In the genomic region with DNA sequence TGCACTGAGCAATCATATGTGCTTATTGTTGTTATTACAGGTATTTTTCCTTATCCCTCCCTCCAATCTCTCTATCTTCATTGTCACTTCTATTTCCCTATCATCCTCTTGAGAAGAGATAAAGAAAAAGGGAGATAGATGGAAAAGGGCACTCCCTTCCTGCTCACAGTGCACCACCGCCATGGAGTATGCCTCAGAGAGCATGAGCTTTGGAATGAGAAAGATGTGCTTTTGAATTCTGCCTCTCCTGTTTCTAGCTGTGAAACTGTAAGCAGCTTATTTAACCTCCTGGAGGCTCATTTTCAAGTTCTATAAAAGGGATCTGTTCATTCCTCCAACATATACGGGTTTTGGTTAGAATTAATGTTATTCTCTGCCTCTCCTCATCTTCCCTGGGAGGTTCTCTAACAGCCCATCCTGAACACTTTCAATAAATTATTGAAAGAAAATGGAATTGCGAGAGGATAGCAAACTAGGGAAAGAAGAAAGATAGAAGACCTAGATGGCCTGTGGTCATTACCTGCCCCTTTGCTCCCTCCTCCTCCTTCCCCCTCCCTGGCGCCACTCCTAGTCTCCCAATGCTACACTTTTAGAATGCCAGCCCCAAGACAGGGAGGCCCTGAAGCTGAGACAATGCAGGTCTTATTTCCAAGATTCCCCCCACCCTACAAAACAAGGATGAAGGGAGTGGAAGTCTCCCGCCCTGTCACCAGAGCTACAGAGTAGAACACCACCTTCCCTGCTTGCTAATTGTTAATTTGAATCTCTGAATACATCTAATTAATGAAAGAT, we compare ENCODE assay signal across 23 cellular contexts. TPM values are rescaled to one million over a fixed set of nuclear protein-coding genes. Genes with fewer than 3 reads are reported as not detected.
A peak's percentile ranks its signal among the peaks of the same experiment; 100 is the strongest.
DNase-seq lines count a peak whose midpoint lies in the region; ATAC-seq and TF ChIP-seq lines count a peak whose summit lies in the region.
"Had no signal": no experiment of that assay in that cellular context is flagged by ENCODE, and none has a peak within 500 bp of the region (broad histone marks: within the 10 kb centered on the region; RNA-seq: fewer than 3 reads in every experiment).

No MANE protein-coding gene starts in this region.

- H3K27ac ChIP-seq in HUES64 (ENCODE audit: low read depth, low read length) (peak overlapping the region; percentile 71), brain microvascular endothelial cell (no peak overlapping the region)
- H3K27ac ChIP-seq: BLaER1 treated with 17β-estradiol and CSF1 and Interleukin-3, amounts not matched to agents 10 nM and 100 nM; lower lobe of right lung; neutrophil; PC-9; prostate gland; upper lobe of right lung had no signal

- no peaks in the 10 kb centered on the region for H3K9me3 ChIP-seq in HUES64 (ENCODE audit: insufficient read depth, low read depth, low read length)
- H3K9me3 ChIP-seq: BLaER1 treated with 17β-estradiol and CSF1 and Interleukin-3, amounts not matched to agents 10 nM and 100 nM; lower lobe of right lung; neutrophil; prostate gland; upper lobe of right lung had no signal

- DNase-seq in cerebellar cortex (ENCODE audit: low spot score) = peak; percentile 54
- DNase-seq in iPS-NIHi11 (ENCODE audit: low spot score) = peak; percentile 18
- no peak for DNase-seq in osteocyte (ENCODE audit: extremely low spot score, unreplicated experiment)
- no peak for DNase-seq in brain microvascular endothelial cell
- DNase-seq in DMS 273 treated with DMSO at 0.1 percent for 48 hours (lab: John Stamatoyannopoulos, UW) = no peak
- DNase-seq: activated naive CD4-positive, alpha-beta T cell treated with anti-CD3 and anti-CD28 coated beads, Interleukin-2, amount 50 U/mL, for 16 hours; HCEC 1CT; Karpas-422; lower lobe of right lung; NCI-H1417 treated with DMSO at 0.1 percent for 48 hours; NCI-H2029 treated with DMSO at 0.1 percent for 48 hours; NCI-H524 treated with DMSO at 0.1 percent for 48 hours; PC-9; SHP77; stimulated activated CD4-positive, alpha-beta T cell treated with anti-CD3 and anti-CD28 coated beads, Interleukin-4, amount 100 ng/mL, for 1 hour; upper lobe of right lung had no signal

- TF ChIP-seq CTCF in osteocyte (IDR thresholded peaks at IDR 0.05) (no peak), brain microvascular endothelial cell (IDR thresholded peaks at IDR 0.05; ENCODE audit: low read depth, low read length, missing control alignments) (no peak)

- no peaks in the 10 kb centered on the region for H3K27me3 Mint-ChIP-seq in osteocyte (ENCODE audit: unreplicated experiment)

- peak overlapping the region; percentile 22; the same call in 1 of the 2 replicates for H3K9ac ChIP-seq in HUES64 (ENCODE audit: low read depth, low read length)
- H3K9ac ChIP-seq: BLaER1 treated with 17β-estradiol and CSF1 and Interleukin-3, amounts not matched to agents 10 nM and 100 nM had no signal

- H3K4me1 ChIP-seq in HUES64 (ENCODE audit: insufficient read depth, low read length) = peaks cover 71% of the 10 kb centered on the region
- H3K4me1 ChIP-seq: lower lobe of right lung, prostate gland, upper lobe of right lung had no signal

- H3K9me3 Mint-ChIP-seq in osteocyte (ENCODE audit: unreplicated experiment) = no peaks in the 10 kb centered on the region
- H3K9me3 Mint-ChIP-seq: activated T-helper 2 cell treated with anti-CD3 and anti-CD28 coated beads, Interferon-gamma antibody, Interleukin-2, Interleukin-4, amounts not matched to agents 10 μg/mL and 5 μg/mL and 100 μg/mL, durations not matched to agents 14 hours and 24 hours and 36 hours had no signal

- in situ Hi-C loops in brain microvascular endothelial cell (cut with HindIII; ENCODE audit: low pct_ligation_motif_present, low sequenced_read_pairs) = no loop called here

- peak overlapping the region; percentile 89 for H3K27ac Mint-ChIP-seq in osteocyte (ENCODE audit: unreplicated experiment)
- H3K27ac Mint-ChIP-seq: activated T-helper 2 cell treated with anti-CD3 and anti-CD28 coated beads, Interferon-gamma antibody, Interleukin-2, Interleukin-4, amounts not matched to agents 10 μg/mL and 5 μg/mL and 100 μg/mL, durations not matched to agents 14 hours and 24 hours and 36 hours had no signal

- H3K4me3 ChIP-seq in HUES64 (ENCODE audit: low read length) (peak overlapping the region; percentile 6; the same call in 1 of the 2 replicates), brain microvascular endothelial cell (ENCODE audit: low read depth, low read length) (no peak overlapping the region)
- H3K4me3 ChIP-seq: BLaER1 treated with 17β-estradiol and CSF1 and Interleukin-3, amounts not matched to agents 10 nM and 100 nM; lower lobe of right lung; PC-9; prostate gland; upper lobe of right lung had no signal

- 76% methylated on average over 2 of the region's 5 CpGs for WGBS in HUES64

- H3K36me3 ChIP-seq in HUES64 (ENCODE audit: insufficient read depth, low read length) = no peaks in the 10 kb centered on the region
- H3K36me3 ChIP-seq in brain microvascular endothelial cell (replicated peaks) = no peaks in the 10 kb centered on the region
- H3K36me3 ChIP-seq: BLaER1 treated with 17β-estradiol and CSF1 and Interleukin-3, amounts not matched to agents 10 nM and 100 nM; lower lobe of right lung; neutrophil; prostate gland; upper lobe of right lung had no signal

- peaks cover 78% of the 10 kb centered on the region for H3K4me1 Mint-ChIP-seq in osteocyte (ENCODE audit: unreplicated experiment)

- H3K27me3 ChIP-seq in HUES64 (ENCODE audit: insufficient read depth, low read length) (no peaks in the 10 kb centered on the region), brain microvascular endothelial cell (replicated peaks) (no peaks in the 10 kb centered on the region)
- H3K27me3 ChIP-seq: BLaER1 treated with 17β-estradiol and CSF1 and Interleukin-3, amounts not matched to agents 10 nM and 100 nM; neutrophil; upper lobe of right lung had no signal

- peak overlapping the region; percentile 46 for H3K4me3 Mint-ChIP-seq in osteocyte (ENCODE audit: unreplicated experiment)

- no peak for ATAC-seq in GM18868 (IDR thresholded peaks at IDR 0.05; ENCODE audit: unreplicated experiment)
- ATAC-seq: lower lobe of right lung, upper lobe of right lung had no signal

- peaks cover 14% of the 10 kb centered on the region for H3K36me3 Mint-ChIP-seq in osteocyte (ENCODE audit: unreplicated experiment)

RNA-seq across cellular contexts. Expression of a gene that starts 37.8 kb away (rescaled TPM):
- 10.1 TPM for polyA plus RNA-seq in HUES64 (2013, experiment 1 of 2)
- polyA plus RNA-seq in HUES64 (2013, experiment 2 of 2) = 10.8 TPM
- total RNA-seq in osteocyte = 35.3 and 37.7 TPM in 2 replicates
- total RNA-seq: activated T-helper 2 cell treated with anti-CD3 and anti-CD28 coated beads, Interferon-gamma antibody, Interleukin-2, Interleukin-4, amounts not matched to agents 10 μg/mL and 5 μg/mL and 100 μg/mL, durations not matched to agents 14 hours and 24 hours and 36 hours; T-helper 2 cell treated with Interferon-gamma antibody and Interleukin-4, amounts not matched to agents 100 ng/mL and 5 ng/mL, for 36 hours had no signal

Comparison
In these comparisons a context has a peak if more than half of its experiments do, and no peak if none do; other contexts are left out.
1. DNase-seq: peak in cerebellar cortex (single experiment) and iPS-NIHi11 (single experiment); none in osteocyte (single experiment), brain microvascular endothelial cell (single experiment) and DMS 273 treated with DMSO at 0.1 percent for 48 hours (single experiment).